ENCODE assay signal across 2 cellular contexts in the genomic region with DNA sequence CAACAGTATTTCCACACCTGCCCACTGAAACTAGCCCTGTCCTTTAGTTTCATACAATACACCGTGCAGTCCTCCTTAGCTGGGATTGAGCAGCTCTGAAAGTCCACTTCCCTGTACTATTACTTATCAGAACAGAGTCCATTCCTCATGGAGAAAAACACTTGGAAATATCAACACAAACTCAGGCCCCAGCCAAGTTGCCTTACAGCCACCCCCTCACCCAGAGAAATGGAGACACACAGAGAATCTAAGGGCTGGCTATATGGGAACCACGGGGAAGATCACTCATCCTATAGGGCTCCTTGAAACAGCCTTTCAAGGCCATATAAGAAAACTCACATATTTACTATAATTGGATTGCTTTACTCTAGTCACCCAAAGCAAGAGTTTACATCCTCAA.
TF ChIP-seq lines count a peak whose summit lies in the region.

No MANE protein-coding gene starts in this region.

TF ChIP-seq in GM23338, 12 proteins besides CTCF, POLR2A, EP300 and RAD21:
- TF ChIP-seq, protein P1, sequence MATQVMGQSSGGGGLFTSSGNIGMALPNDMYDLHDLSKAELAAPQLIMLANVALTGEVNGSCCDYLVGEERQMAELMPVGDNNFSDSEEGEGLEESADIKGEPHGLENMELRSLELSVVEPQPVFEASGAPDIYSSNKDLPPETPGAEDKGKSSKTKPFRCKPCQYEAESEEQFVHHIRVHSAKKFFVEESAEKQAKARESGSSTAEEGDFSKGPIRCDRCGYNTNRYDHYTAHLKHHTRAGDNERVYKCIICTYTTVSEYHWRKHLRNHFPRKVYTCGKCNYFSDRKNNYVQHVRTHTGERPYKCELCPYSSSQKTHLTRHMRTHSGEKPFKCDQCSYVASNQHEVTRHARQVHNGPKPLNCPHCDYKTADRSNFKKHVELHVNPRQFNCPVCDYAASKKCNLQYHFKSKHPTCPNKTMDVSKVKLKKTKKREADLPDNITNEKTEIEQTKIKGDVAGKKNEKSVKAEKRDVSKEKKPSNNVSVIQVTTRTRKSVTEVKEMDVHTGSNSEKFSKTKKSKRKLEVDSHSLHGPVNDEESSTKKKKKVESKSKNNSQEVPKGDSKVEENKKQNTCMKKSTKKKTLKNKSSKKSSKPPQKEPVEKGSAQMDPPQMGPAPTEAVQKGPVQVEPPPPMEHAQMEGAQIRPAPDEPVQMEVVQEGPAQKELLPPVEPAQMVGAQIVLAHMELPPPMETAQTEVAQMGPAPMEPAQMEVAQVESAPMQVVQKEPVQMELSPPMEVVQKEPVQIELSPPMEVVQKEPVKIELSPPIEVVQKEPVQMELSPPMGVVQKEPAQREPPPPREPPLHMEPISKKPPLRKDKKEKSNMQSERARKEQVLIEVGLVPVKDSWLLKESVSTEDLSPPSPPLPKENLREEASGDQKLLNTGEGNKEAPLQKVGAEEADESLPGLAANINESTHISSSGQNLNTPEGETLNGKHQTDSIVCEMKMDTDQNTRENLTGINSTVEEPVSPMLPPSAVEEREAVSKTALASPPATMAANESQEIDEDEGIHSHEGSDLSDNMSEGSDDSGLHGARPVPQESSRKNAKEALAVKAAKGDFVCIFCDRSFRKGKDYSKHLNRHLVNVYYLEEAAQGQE (IDR thresholded peaks at IDR 0.05; ENCODE audit: unreplicated experiment): no peak

TF ChIP-seq in liver, 16 proteins besides CTCF, POLR2A, EP300 and RAD21:
- TF ChIP-seq, protein P2, sequence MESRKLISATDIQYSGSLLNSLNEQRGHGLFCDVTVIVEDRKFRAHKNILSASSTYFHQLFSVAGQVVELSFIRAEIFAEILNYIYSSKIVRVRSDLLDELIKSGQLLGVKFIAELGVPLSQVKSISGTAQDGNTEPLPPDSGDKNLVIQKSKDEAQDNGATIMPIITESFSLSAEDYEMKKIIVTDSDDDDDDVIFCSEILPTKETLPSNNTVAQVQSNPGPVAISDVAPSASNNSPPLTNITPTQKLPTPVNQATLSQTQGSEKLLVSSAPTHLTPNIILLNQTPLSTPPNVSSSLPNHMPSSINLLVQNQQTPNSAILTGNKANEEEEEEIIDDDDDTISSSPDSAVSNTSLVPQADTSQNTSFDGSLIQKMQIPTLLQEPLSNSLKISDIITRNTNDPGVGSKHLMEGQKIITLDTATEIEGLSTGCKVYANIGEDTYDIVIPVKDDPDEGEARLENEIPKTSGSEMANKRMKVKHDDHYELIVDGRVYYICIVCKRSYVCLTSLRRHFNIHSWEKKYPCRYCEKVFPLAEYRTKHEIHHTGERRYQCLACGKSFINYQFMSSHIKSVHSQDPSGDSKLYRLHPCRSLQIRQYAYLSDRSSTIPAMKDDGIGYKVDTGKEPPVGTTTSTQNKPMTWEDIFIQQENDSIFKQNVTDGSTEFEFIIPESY (IDR thresholded peaks at IDR 0.05): peak; percentile 18
- TF ChIP-seq, protein P3, sequence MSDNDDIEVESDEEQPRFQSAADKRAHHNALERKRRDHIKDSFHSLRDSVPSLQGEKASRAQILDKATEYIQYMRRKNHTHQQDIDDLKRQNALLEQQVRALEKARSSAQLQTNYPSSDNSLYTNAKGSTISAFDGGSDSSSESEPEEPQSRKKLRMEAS (IDR thresholded peaks at IDR 0.05): peak; percentile 62
- peak; percentile 50 for TF ChIP-seq HNF4G (IDR thresholded peaks at IDR 0.05)
- no peak for TF ChIP-seq GABPA (IDR thresholded peaks at IDR 0.05 in 1 of 2, conservative IDR thresholded peaks at IDR 0.05 in 1 of 2)
- no peak for TF ChIP-seq TAF1 (conservative IDR thresholded peaks at IDR 0.05)
- TF ChIP-seq NR2F2 (IDR thresholded peaks at IDR 0.05): no peak
- TF ChIP-seq, protein P1 (IDR thresholded peaks at IDR 0.05): peak; percentile 54
- TF ChIP-seq FOXA1 (IDR thresholded peaks at IDR 0.05): no peak
- TF ChIP-seq JUND (IDR thresholded peaks at IDR 0.05): peak in 1 of 2 donors; percentile 32
- TF ChIP-seq HNF4A (conservative IDR thresholded peaks at IDR 0.05): peak; percentile 80 to 82
- TF ChIP-seq, protein P4, sequence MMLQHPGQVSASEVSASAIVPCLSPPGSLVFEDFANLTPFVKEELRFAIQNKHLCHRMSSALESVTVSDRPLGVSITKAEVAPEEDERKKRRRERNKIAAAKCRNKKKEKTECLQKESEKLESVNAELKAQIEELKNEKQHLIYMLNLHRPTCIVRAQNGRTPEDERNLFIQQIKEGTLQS (IDR thresholded peaks at IDR 0.05): no peak
- TF ChIP-seq YY1 (IDR thresholded peaks at IDR 0.05): peak; percentile 73
- no peak for TF ChIP-seq FOXA2 (IDR thresholded peaks at IDR 0.05)
- TF ChIP-seq RXRA (IDR thresholded peaks at IDR 0.05): peak in 1 of 2 donors; percentile 37
- TF ChIP-seq SP1 (IDR thresholded peaks at IDR 0.05): peak; percentile 33
- TF ChIP-seq EGR1 (IDR thresholded peaks at IDR 0.05; ENCODE audit: low read depth in 2 of 2): peak in 1 of 2 donors; percentile 69
